In the genomic region with DNA sequence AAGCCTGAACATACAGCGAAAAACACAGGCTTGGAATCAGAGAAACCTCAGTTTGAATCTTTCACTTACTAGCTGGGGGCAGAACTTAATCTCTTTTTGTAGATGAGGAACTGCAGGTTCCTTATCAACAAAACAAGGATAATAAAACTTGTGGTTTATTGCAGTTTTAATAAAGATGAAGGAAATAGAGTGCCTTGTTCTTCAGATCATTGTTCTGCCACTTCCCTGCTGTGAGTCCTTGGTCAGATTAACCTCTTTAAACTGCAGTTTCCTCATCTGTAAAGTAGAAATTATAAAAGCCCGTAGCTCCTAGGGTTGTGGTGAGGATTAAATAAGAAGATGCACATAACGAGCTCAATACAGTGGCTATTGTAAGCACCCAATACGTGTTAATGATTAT, we compare ENCODE assay signal across 35 cellular contexts. TPM values are rescaled to one million over a fixed set of nuclear protein-coding genes. Genes with fewer than 3 reads are reported as not detected.
A peak's percentile ranks its signal among the peaks of the same experiment; 100 is the strongest.
DNase-seq lines count a peak whose midpoint lies in the region; ATAC-seq and TF ChIP-seq lines count a peak whose summit lies in the region.
"Had no signal": no experiment of that assay in that cellular context is flagged by ENCODE, and none has a peak within 500 bp of the region (broad histone marks: within the 10 kb centered on the region; RNA-seq: fewer than 3 reads in every experiment).

No MANE protein-coding gene starts in this region.

- H3K4me2 ChIP-seq in OCI-LY3 (ENCODE audit: low read length), result peak overlapping the region; percentile 58
- peak overlapping the region; percentile 13 for H3K4me2 ChIP-seq in neural progenitor cell
- H3K4me2 ChIP-seq: A549, GM23338 had no signal

- H3K27ac ChIP-seq in OCI-LY3 (ENCODE audit: low read length) (no peak overlapping the region), neural progenitor cell (no peak overlapping the region)
- H3K27ac ChIP-seq: A549, brain microvascular endothelial cell, esophagus squamous epithelium, foreskin keratinocyte, psoas muscle, sigmoid colon, SJCRH30, tibial nerve had no signal

- DNase-seq in activated T-cell treated with anti-CD3 and anti-CD28 coated beads, Interleukin-2, amount 50 U/mL, for 24 hours, result no peak
- no peak for DNase-seq in activated T-cell treated with anti-CD3 and anti-CD28 coated beads, Interleukin-2, amount 50 U/mL, for 1 hour
- DNase-seq in neural progenitor cell (ENCODE audit: low spot score), result no peak
- no peak for DNase-seq in NCI-H446 (lab: John Stamatoyannopoulos, UW)
- DNase-seq in amygdala (lab: John Stamatoyannopoulos, UW), result no peak
- DNase-seq in Kasumi-1 (lab: John Stamatoyannopoulos, UW), result no peak
- DNase-seq: activated B cell treated with CpG ODN at 0.5 μM for 24 hours; activated CD4-positive, alpha-beta T cell treated with anti-CD3 and anti-CD28 coated beads, Interleukin-2, amount 10 ng/mL, durations not matched to agents 7 days and 5 days; activated CD8-positive, alpha-beta memory T cell treated with anti-CD3 and anti-CD28 coated beads, Interleukin-2, amount 10 ng/mL, durations not matched to agents 7 days and 5 days; activated naive CD4-positive, alpha-beta T cell treated with anti-CD3 and anti-CD28 coated beads, Interleukin-2, amount 10 ng/mL, durations not matched to agents 7 days and 5 days; AML-193; amniotic stem cell; brain microvascular endothelial cell; CD4-positive, alpha-beta T cell; esophagus squamous epithelium; foreskin keratinocyte; head of caudate nucleus; islet precursor cell; Karpas-422; left ventricle myocardium superior; NCI-H1436 treated with DMSO at 0.1 percent for 48 hours; NCI-H2081 treated with DMSO at 0.1 percent for 48 hours; NCI-H226; NCI-H69; nucleus accumbens; psoas muscle; sigmoid colon; SJCRH30; T-helper 9 cell had no signal

- no peak overlapping the region for H2AFZ ChIP-seq in OCI-LY3 (ENCODE audit: low read depth, low read length)
- no peak overlapping the region for H2AFZ ChIP-seq in neural progenitor cell (replicated peaks)

- peak; percentile 7 for ATAC-seq in HG02678 (IDR thresholded peaks at IDR 0.05; ENCODE audit: unreplicated experiment)
- ATAC-seq: A549, foreskin keratinocyte, HepG2, left ventricle myocardium superior, psoas muscle had no signal

- no peak overlapping the region for H3K4me3 Mint-ChIP-seq in activated T-cell treated with anti-CD3 and anti-CD28 coated beads, Interleukin-2, amount 50 U/mL, for 24 hours
- H3K4me3 Mint-ChIP-seq in neural progenitor cell, result no peak overlapping the region
- H3K4me3 Mint-ChIP-seq: activated B cell treated with CpG ODN at 0.5 μM for 24 hours; activated CD4-positive, alpha-beta T cell treated with anti-CD3 and anti-CD28 coated beads, Interleukin-2, amount 10 ng/mL, durations not matched to agents 7 days and 5 days; activated CD8-positive, alpha-beta memory T cell treated with anti-CD3 and anti-CD28 coated beads, Interleukin-2, amount 10 ng/mL, durations not matched to agents 7 days and 5 days; activated naive CD4-positive, alpha-beta T cell treated with anti-CD3 and anti-CD28 coated beads, Interleukin-2, amount 10 ng/mL, durations not matched to agents 7 days and 5 days; CD4-positive, alpha-beta T cell; GM23338 had no signal

- no peaks in the 10 kb centered on the region for H3K9me3 ChIP-seq in OCI-LY3 (ENCODE audit: insufficient read depth, low read length)
- H3K9me3 ChIP-seq in neural progenitor cell (ENCODE audit: low read depth), result no peaks in the 10 kb centered on the region
- H3K9me3 ChIP-seq: A549, esophagus squamous epithelium, psoas muscle, sigmoid colon, SJCRH30, tibial nerve had no signal

- TF ChIP-seq CTCF in OCI-LY3 (IDR thresholded peaks at IDR 0.05; ENCODE audit: low read depth, low read length) (no peak), neural progenitor cell (IDR thresholded peaks at IDR 0.05) (no peak)

- H3K4me1 ChIP-seq in OCI-LY3 (ENCODE audit: low read length), result peaks cover 29% of the 10 kb centered on the region
- H3K4me1 ChIP-seq in neural progenitor cell, result peaks cover 11% of the 10 kb centered on the region
- H3K4me1 ChIP-seq: A549, esophagus squamous epithelium, foreskin keratinocyte, psoas muscle, sigmoid colon, tibial nerve had no signal

- H3K36me3 Mint-ChIP-seq in activated T-cell treated with anti-CD3 and anti-CD28 coated beads, Interleukin-2, amount 50 U/mL, for 24 hours (ENCODE audit: low read depth), result no peaks in the 10 kb centered on the region
- no peaks in the 10 kb centered on the region for H3K36me3 Mint-ChIP-seq in neural progenitor cell
- H3K36me3 Mint-ChIP-seq: activated CD8-positive, alpha-beta memory T cell treated with anti-CD3 and anti-CD28 coated beads, Interleukin-2, amount 10 ng/mL, durations not matched to agents 7 days and 5 days; activated naive CD4-positive, alpha-beta T cell treated with anti-CD3 and anti-CD28 coated beads, Interleukin-2, amount 10 ng/mL, durations not matched to agents 7 days and 5 days had no signal

- no peaks in the 10 kb centered on the region for H3K9me3 Mint-ChIP-seq in activated T-cell treated with anti-CD3 and anti-CD28 coated beads, Interleukin-2, amount 50 U/mL, for 24 hours
- H3K9me3 Mint-ChIP-seq in neural progenitor cell, result no peaks in the 10 kb centered on the region
- H3K9me3 Mint-ChIP-seq: activated B cell treated with CpG ODN at 0.5 μM for 24 hours; activated CD4-positive, alpha-beta T cell treated with anti-CD3 and anti-CD28 coated beads, Interleukin-2, amount 10 ng/mL, durations not matched to agents 7 days and 5 days; activated naive CD4-positive, alpha-beta T cell treated with anti-CD3 and anti-CD28 coated beads, Interleukin-2, amount 10 ng/mL, durations not matched to agents 7 days and 5 days; CD4-positive, alpha-beta T cell; GM23338 had no signal

- peaks cover 9% of the 10 kb centered on the region for H3K27me3 Mint-ChIP-seq in activated T-cell treated with anti-CD3 and anti-CD28 coated beads, Interleukin-2, amount 50 U/mL, for 24 hours
- H3K27me3 Mint-ChIP-seq in neural progenitor cell (ENCODE audit: insufficient read depth, low read depth), result peaks cover 3% of the 10 kb centered on the region
- H3K27me3 Mint-ChIP-seq: activated B cell treated with CpG ODN at 0.5 μM for 24 hours; activated CD4-positive, alpha-beta T cell treated with anti-CD3 and anti-CD28 coated beads, Interleukin-2, amount 10 ng/mL, durations not matched to agents 7 days and 5 days; activated naive CD4-positive, alpha-beta T cell treated with anti-CD3 and anti-CD28 coated beads, Interleukin-2, amount 10 ng/mL, durations not matched to agents 7 days and 5 days had no signal

- H3F3A ChIP-seq in neural progenitor cell (ENCODE audit: low read depth), result peaks cover 10% of the 10 kb centered on the region

- H4K20me1 ChIP-seq in OCI-LY3 (ENCODE audit: insufficient read depth, low read length) (no peaks in the 10 kb centered on the region), neural progenitor cell (ENCODE audit: low read depth) (no peaks in the 10 kb centered on the region)

- H3K36me3 ChIP-seq in OCI-LY3 (replicated peaks; ENCODE audit: low read depth, low read length) (no peaks in the 10 kb centered on the region), neural progenitor cell (no peaks in the 10 kb centered on the region)
- H3K36me3 ChIP-seq: brain microvascular endothelial cell, esophagus squamous epithelium, sigmoid colon, SJCRH30, tibial nerve had no signal

- H3K27me3 ChIP-seq in OCI-LY3 (ENCODE audit: low read depth, low read length) (no peaks in the 10 kb centered on the region), neural progenitor cell (no peaks in the 10 kb centered on the region)
- H3K27me3 ChIP-seq: brain microvascular endothelial cell, esophagus squamous epithelium, sigmoid colon, SJCRH30, tibial nerve had no signal

- no peak overlapping the region for H3K9ac ChIP-seq in OCI-LY3 (ENCODE audit: low read length)
- no peak overlapping the region for H3K9ac ChIP-seq in neural progenitor cell

- H3K79me2 ChIP-seq in OCI-LY3 (ENCODE audit: low read length) (no peaks in the 10 kb centered on the region), neural progenitor cell (ENCODE audit: low read depth) (no peaks in the 10 kb centered on the region)

- peaks cover 46% of the 10 kb centered on the region for H3K4me1 Mint-ChIP-seq in activated T-cell treated with anti-CD3 and anti-CD28 coated beads, Interleukin-2, amount 50 U/mL, for 24 hours (ENCODE audit: low read depth)
- H3K4me1 Mint-ChIP-seq in neural progenitor cell, result peaks cover 14% of the 10 kb centered on the region
- H3K4me1 Mint-ChIP-seq: activated B cell treated with CpG ODN at 0.5 μM for 24 hours; activated CD4-positive, alpha-beta T cell treated with anti-CD3 and anti-CD28 coated beads, Interleukin-2, amount 10 ng/mL, durations not matched to agents 7 days and 5 days; activated naive CD4-positive, alpha-beta T cell treated with anti-CD3 and anti-CD28 coated beads, Interleukin-2, amount 10 ng/mL, durations not matched to agents 7 days and 5 days had no signal

- peak overlapping the region; percentile 10; the same call in 1 of the 2 replicates for H3K4me3 ChIP-seq in OCI-LY3 (ENCODE audit: low read length)
- H3K4me3 ChIP-seq in neural progenitor cell, result no peak overlapping the region
- H3K4me3 ChIP-seq: A549, esophagus squamous epithelium, GM23338, psoas muscle, sigmoid colon, SJCRH30, tibial nerve had no signal

- peak overlapping the region; percentile 77 for H3K27ac Mint-ChIP-seq in activated T-cell treated with anti-CD3 and anti-CD28 coated beads, Interleukin-2, amount 50 U/mL, for 24 hours
- H3K27ac Mint-ChIP-seq in neural progenitor cell, result peak overlapping the region; percentile 14
- H3K27ac Mint-ChIP-seq: activated B cell treated with CpG ODN at 0.5 μM for 24 hours; activated CD4-positive, alpha-beta T cell treated with anti-CD3 and anti-CD28 coated beads, Interleukin-2, amount 10 ng/mL, durations not matched to agents 7 days and 5 days; activated CD8-positive, alpha-beta memory T cell treated with anti-CD3 and anti-CD28 coated beads, Interleukin-2, amount 10 ng/mL, durations not matched to agents 7 days and 5 days; activated naive CD4-positive, alpha-beta T cell treated with anti-CD3 and anti-CD28 coated beads, Interleukin-2, amount 10 ng/mL, durations not matched to agents 7 days and 5 days; CD4-positive, alpha-beta T cell; GM23338 had no signal

RNA-seq across cellular contexts. Expression of a gene that starts 57.4 kb away (rescaled TPM):
- 20.2 and 28.7 TPM in 2 replicates for total RNA-seq in neural progenitor cell (ENCODE audit: low replicate concordance)
